8 cellular contexts compared by ENCODE assay signal in the genomic region with DNA sequence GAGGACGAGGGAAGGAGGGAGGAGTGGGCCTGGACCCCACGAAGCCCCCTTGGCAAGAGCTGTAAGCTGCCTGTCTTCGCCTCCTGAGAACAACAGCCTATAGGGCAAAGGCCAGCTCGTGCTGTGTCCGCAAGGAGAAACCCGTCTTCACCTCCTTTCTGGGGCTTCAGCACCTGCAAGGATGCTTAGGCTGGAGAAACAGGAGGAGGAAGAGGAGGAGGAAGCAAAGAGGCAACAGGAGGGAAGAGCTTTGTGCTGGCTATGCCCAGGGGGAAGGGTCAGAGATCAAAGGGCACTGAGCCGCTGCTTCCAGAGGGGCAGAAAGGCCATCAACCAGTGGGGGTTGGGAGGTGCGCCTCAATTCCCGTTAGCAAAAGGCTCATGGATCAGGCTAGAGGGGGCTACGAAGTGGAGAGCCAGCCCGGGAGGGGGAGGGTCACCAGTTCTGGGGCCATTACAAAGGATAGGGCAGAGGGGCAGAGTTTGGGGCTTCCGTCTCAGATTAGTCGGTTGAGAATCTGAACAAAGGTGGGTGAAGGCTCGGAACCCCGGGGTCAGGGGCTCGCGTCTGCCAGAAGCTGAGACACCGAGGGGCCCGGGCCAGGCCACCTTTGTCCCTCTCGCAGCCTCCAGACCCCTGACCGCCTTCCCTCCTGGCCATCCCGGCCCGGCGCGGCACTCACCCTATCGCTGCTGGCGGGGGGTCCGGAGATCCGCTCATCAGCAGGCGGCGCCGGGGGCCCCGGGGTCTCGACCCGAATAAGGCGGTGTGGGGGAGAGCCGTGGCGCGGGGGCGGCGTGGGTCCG. TPM values are rescaled to one million over a fixed set of nuclear protein-coding genes. Genes with fewer than 3 reads are reported as not detected.
DNase-seq lines count a peak whose midpoint lies in the region; ATAC-seq, FAIRE-seq and TF ChIP-seq lines count a peak whose summit lies in the region.

No MANE protein-coding gene starts in this region.

- peaks cover 65% of the 10 kb centered on the region for H3K79me2 ChIP-seq in Loucy (ENCODE audit: insufficient read depth, low read length)
- H3K79me2 ChIP-seq in H1 (ENCODE audit: control insufficient read depth in 1 of 2, insufficient read depth in 2 of 2, low read length in 2 of 2) = peaks cover 8 to 45% of the 10 kb centered on the region in 2 experiments; a peak in 3 of 4 replicates

- H3K27ac ChIP-seq in H1 (ENCODE audit: low read depth, low read length) = no peak overlapping the region

- peak overlapping the region; percentile 80 for H3K9ac ChIP-seq in Loucy (ENCODE audit: low read depth, low read length, poor library complexity, severe bottlenecking)
- H3K9ac ChIP-seq in H1 (replicated peaks in 1 of 4; ENCODE audit: extremely low read depth in 1 of 4, low read depth in 3 of 4, low read length in 3 of 4) = peak overlapping the region in 3 of 4 experiments; percentile 7 to 37 (median 29); a peak in 5 of 7 replicates

- no peaks in the 10 kb centered on the region for H3K9me2 ChIP-seq in Loucy (replicated peaks; ENCODE audit: low read depth, low read length)

- H3K4me2 ChIP-seq in Loucy (ENCODE audit: low read depth, low read length, poor library complexity, severe bottlenecking) (peak overlapping the region; percentile 99), H1 (ENCODE audit: insufficient read depth in 1 of 2, low read depth in 2 of 2, low read length in 2 of 2) (peak overlapping the region; percentile 71 to 86)

- H2AFZ ChIP-seq in Loucy (ENCODE audit: low read length) = no peak overlapping the region
- H2AFZ ChIP-seq in H1 (ENCODE audit: low read length) = no peak overlapping the region

- no peak overlapping the region for H3K14ac ChIP-seq in H1 (ENCODE audit: insufficient read length)

- 4% methylated on average over 29 of the region's 42 CpGs; no CpG with 5 or more reads in 1 of the 2 experiments for WGBS in H1 (ENCODE audit: extremely low coverage in 1 of 2, insufficient coverage in 1 of 2, insufficient read length in 1 of 2, insufficient replicate concordance in 2 of 2, low coverage in 1 of 2, low lambda C conversion rate in 2 of 2, missing lambda C conversion rate in 1 of 2), 2 experiments

- no peak for ATAC-seq in GM21360 (IDR thresholded peaks at IDR 0.05; ENCODE audit: unreplicated experiment)
- no peak for ATAC-seq in GM19397 (IDR thresholded peaks at IDR 0.05; ENCODE audit: unreplicated experiment)

- H4K20me1 ChIP-seq in Loucy (ENCODE audit: insufficient read depth, low read length, poor library complexity, severe bottlenecking) = peaks cover 28% of the 10 kb centered on the region
- H4K20me1 ChIP-seq in H1 (replicated peaks in 1 of 2; ENCODE audit: control insufficient read depth in 1 of 2, insufficient read depth in 2 of 2, low read length in 2 of 2) = peaks cover 3 to 26% of the 10 kb centered on the region in 2 experiments

- DNase-seq in CD14-positive monocyte (ENCODE audit: low spot score) (no peak), H1 (ENCODE audit: low read depth in 1 of 2, low spot score in 2 of 2) (peak in 1 of 2 experiments; percentile 69), neural crest cell (ENCODE audit: low read depth, low spot score) (peak; percentile 36), posterior vena cava (ENCODE audit: low spot score) (no peak), DMS 273 treated with DMSO at 0.1 percent for 48 hours (lab: John Stamatoyannopoulos, UW) (no peak)

- TF ChIP-seq RAD21 in H1 (IDR thresholded peaks at IDR 0.05 in 1 of 2, conservative IDR thresholded peaks at IDR 0.05 in 1 of 2; ENCODE audit: low read depth in 2 of 2, low read length in 2 of 2) = no peak

- H2BK20ac ChIP-seq in H1 (ENCODE audit: low read length) = no peak overlapping the region

- peaks cover 54% of the 10 kb centered on the region for H3K4me1 ChIP-seq in Loucy (ENCODE audit: insufficient read depth, low read length, poor library complexity, severe bottlenecking)
- peaks cover 5 to 31% (median 17%) of the 10 kb centered on the region in 4 experiments for H3K4me1 ChIP-seq in H1 (replicated peaks in 1 of 4; ENCODE audit: control insufficient read depth in 3 of 4, insufficient read depth in 4 of 4, low read length in 3 of 4)

- H3K4ac ChIP-seq in H1 (replicated peaks; ENCODE audit: insufficient read length, low read depth, low read length) = peak overlapping the region; percentile 3

- TF ChIP-seq EP300 in H1 (IDR thresholded peaks at IDR 0.05; ENCODE audit: borderline replicate concordance in 1 of 2, low read depth in 2 of 2, low read length in 2 of 2) = no peak

- H3K27me3 ChIP-seq in Loucy (ENCODE audit: insufficient read depth, low read length, poor library complexity, severe bottlenecking) = no peaks in the 10 kb centered on the region
- H3K27me3 ChIP-seq in H1 (replicated peaks in 1 of 4; ENCODE audit: control insufficient read depth in 3 of 4, extremely low read depth in 1 of 4, insufficient read depth in 3 of 4, low read length in 3 of 4) = peaks cover 0 to 19% (median 13%) of the 10 kb centered on the region in 4 experiments; a peak in 6 of 7 replicates

- H3K4me3 ChIP-seq in Loucy (ENCODE audit: low read length, poor library complexity, severe bottlenecking) = peak overlapping the region; percentile 88
- peak overlapping the region; percentile 51 to 89 (median 62) for H3K4me3 ChIP-seq in H1 (ENCODE audit: extremely low read depth in 1 of 4, insufficient read depth in 2 of 4, low read depth in 3 of 4, low read length in 4 of 4)

- peaks cover 16% of the 10 kb centered on the region; the same call in 1 of the 2 replicates for H3K23me2 ChIP-seq in H1 (ENCODE audit: low read depth, low read length)

- POLR2A ChIA-PET in H1 (lab: Charles Lee; ENCODE audit: partially characterized antibody) = interaction anchor here (0.8 to 6.4 kb wide), 10 partner anchors 10 to 57 kb away, joined by 3 to 55 read pairs (median 4); a partner anchor contains a TSS

- no peaks in the 10 kb centered on the region for H3F3A ChIP-seq in Loucy (ENCODE audit: low read depth)

- H3K4me3 Mint-ChIP-seq in CD14-positive monocyte (peak overlapping the region; percentile 71 to 86), neural crest cell (peak overlapping the region; percentile 96)

- H3K27me3 Mint-ChIP-seq in CD14-positive monocyte (ENCODE audit: low read depth in 3 of 3) = peaks cover 28 to 33% (median 32%) of the 10 kb centered on the region in 3 donors
- H3K27me3 Mint-ChIP-seq in neural crest cell (ENCODE audit: low read depth) = peaks cover 4% of the 10 kb centered on the region

- H3K4me1 Mint-ChIP-seq in CD14-positive monocyte (peaks cover 17% of the 10 kb centered on the region), neural crest cell (peaks cover 55% of the 10 kb centered on the region)

- CTCF ChIA-PET in H1 (lab: Charles Lee; ENCODE audit: partially characterized antibody) = interaction anchor here (0.6 to 41.8 kb wide), 5 partner anchors 7 to 583 kb away, joined by 3 to 1117 read pairs (median 3); a partner anchor contains a TSS

- peak overlapping the region; percentile 20; the same call in 1 of the 2 replicates for H2BK12ac ChIP-seq in H1 (ENCODE audit: low read depth, low read length)

- no peak overlapping the region for H4K5ac ChIP-seq in H1 (ENCODE audit: insufficient read length, low read depth, low read length)

- H3K36me3 Mint-ChIP-seq in CD14-positive monocyte = peaks cover 0 to 15% of the 10 kb centered on the region in 2 donors
- peaks cover 2% of the 10 kb centered on the region for H3K36me3 Mint-ChIP-seq in neural crest cell (ENCODE audit: low read depth)

- H3K9me3 ChIP-seq in Loucy (ENCODE audit: insufficient read depth, low read depth, low read length) (no peaks in the 10 kb centered on the region), H1 (ENCODE audit: insufficient read depth in 2 of 2, low read depth in 1 of 2, low read length in 1 of 2) (no peaks in the 10 kb centered on the region)

- peak overlapping the region in 2 of 7 donors; percentile 65 to 68 for H3K27ac Mint-ChIP-seq in CD14-positive monocyte
- H3K27ac Mint-ChIP-seq in neural crest cell (ENCODE audit: unreplicated experiment) = peak overlapping the region; percentile 98

- peaks cover 9% of the 10 kb centered on the region for H3K79me1 ChIP-seq in H1 (ENCODE audit: low read depth, low read length)

- peak overlapping the region; percentile 11; the same call in 1 of the 2 replicates for H2AK5ac ChIP-seq in H1 (ENCODE audit: low read depth, low read length)

- TF ChIP-seq POLR2A in H1 (IDR thresholded peaks at IDR 0.05; ENCODE audit: control extremely low read depth in 1 of 2, low read depth in 2 of 2, low read length in 2 of 2) = no peak; a peak in 1 of 3 replicates

- peak overlapping the region; percentile 73; the same call in 1 of the 2 replicates for H2BK15ac ChIP-seq in H1 (ENCODE audit: low read length)

- no peak overlapping the region for H2BK5ac ChIP-seq in H1 (ENCODE audit: low read depth, low read length)

- 0 out of 2 replicates have a peak overlapping the region, but pooled peaks have one; percentile 36 for H3K18ac ChIP-seq in H1 (ENCODE audit: extremely low read depth, low read length)

- peak overlapping the region; percentile 21 for H2BK120ac ChIP-seq in H1 (replicated peaks; ENCODE audit: low read depth, low read length)

- H3K56ac ChIP-seq in H1 (replicated peaks; ENCODE audit: insufficient read length, low read depth, low read length) = no peak overlapping the region

- peak overlapping the region; percentile 49 for H4K91ac ChIP-seq in H1 (replicated peaks; ENCODE audit: insufficient read length, low read length)

- H4K8ac ChIP-seq in H1 (ENCODE audit: extremely low read depth, insufficient read depth, low read length) = no peak overlapping the region

- intact Hi-C loops in CD14-positive monocyte (cut with micrococcal nuclease) (no loop called here), posterior vena cava (cut with DNase I) (no loop called here)

- H3K36me3 ChIP-seq in Loucy (ENCODE audit: insufficient read depth, low read length) = no peaks in the 10 kb centered on the region
- H3K36me3 ChIP-seq in H1 (ENCODE audit: control insufficient read depth in 2 of 4, insufficient read depth in 4 of 4, low read length in 3 of 4) = no peaks in the 10 kb centered on the region

- FAIRE-seq in H1 (lab: Jason Lieb, UNC) = peak; percentile 39

- H3K9me3 Mint-ChIP-seq in CD14-positive monocyte = peaks cover 0 to 8% (median 2%) of the 10 kb centered on the region in 7 donors
- no peaks in the 10 kb centered on the region for H3K9me3 Mint-ChIP-seq in neural crest cell

- TF ChIP-seq CTCF in CD14-positive monocyte (IDR thresholded peaks at IDR 0.05) = no peak
- no peak for TF ChIP-seq CTCF in Loucy (conservative IDR thresholded peaks at IDR 0.05; ENCODE audit: low read length)
- no peak for TF ChIP-seq CTCF in H1 (IDR thresholded peaks at IDR 0.05; ENCODE audit: control extremely low read depth in 1 of 3, insufficient read depth in 1 of 3, low read depth in 1 of 3, low read length in 3 of 3)
- no peak for TF ChIP-seq CTCF in neural crest cell (conservative IDR thresholded peaks at IDR 0.05)

- H3K23ac ChIP-seq in H1 (ENCODE audit: insufficient read length) = no peak overlapping the region

RNA-seq across cellular contexts. Expression of a gene that starts 0.8 kb away (rescaled TPM):
- polyA plus RNA-seq in CD14-positive monocyte (under 1 TPM; 0.58 to 0.70 TPM), H1 (2011; rRNA removed) (13.1 and 16.0 TPM in 2 replicates)
- total RNA-seq in H1 (2021; fragmentation: NEBNext Ultra II Directional; extraction: Animal tissue kit (Norgen Biotek cat#: 25700)) = 23.9 and 26.7 TPM in 2 replicates
- 17.4 TPM for polyA plus RNA-seq in H1 (2011; cell fraction: cytosol; rRNA removed)
- polyA plus RNA-seq in H1 (2011; cell fraction: nucleus; rRNA removed) = 22.5 TPM
- 22.3 to 30.4 TPM (median 28.4 TPM) in 4 replicates for polyA plus RNA-seq in H1 (2012, experiment 1 of 2)
- polyA plus RNA-seq in H1 (2012, experiment 2 of 2) = 34.9 TPM
- polyA plus RNA-seq in H1 (2013, experiment 1 of 2) = 18.8 TPM
- polyA plus RNA-seq in H1 (2013, experiment 2 of 2) = 20.8 TPM
- 15.2 and 23.3 TPM in 2 replicates for polyA minus RNA-seq in H1 (2011; rRNA and poly(A)+ RNA removed)
- polyA minus RNA-seq in H1 (2011; cell fraction: cytosol; rRNA and poly(A)+ RNA removed) = 15.0 TPM
- 23.6 TPM for polyA minus RNA-seq in H1 (2011; cell fraction: nucleus; rRNA and poly(A)+ RNA removed)
- total RNA-seq in neural crest cell (55.0 and 59.0 TPM in 2 replicates), posterior vena cava (1 to 10 TPM; 8.0 to 8.5 TPM)

RNA-seq across cellular contexts. Expression of a gene that starts 57.2 kb away (rescaled TPM):
- polyA plus RNA-seq in CD14-positive monocyte (under 1 TPM in 1 of 2 donors, not detected in 1; 0.22 TPM), H1 (2011; rRNA removed) (1.4 and 2.0 TPM in 2 replicates)
- 0.84 and 0.96 TPM in 2 replicates for total RNA-seq in H1 (2021; fragmentation: NEBNext Ultra II Directional; extraction: Animal tissue kit (Norgen Biotek cat#: 25700))
- polyA plus RNA-seq in H1 (2011; cell fraction: cytosol; rRNA removed) = 0.90 TPM
- 6.1 TPM for polyA plus RNA-seq in H1 (2011; cell fraction: nucleus; rRNA removed)
- polyA plus RNA-seq in H1 (2012, experiment 1 of 2) = 0.99 to 2.2 TPM (median 1.7 TPM) in 4 replicates
- 0.47 TPM for polyA plus RNA-seq in H1 (2012, experiment 2 of 2)
- polyA plus RNA-seq in H1 (2013, experiment 1 of 2) = 0.57 TPM
- 0.50 TPM for polyA plus RNA-seq in H1 (2013, experiment 2 of 2)
- 0.88 and 2.2 TPM in 2 replicates for polyA minus RNA-seq in H1 (2011; rRNA and poly(A)+ RNA removed)
- polyA minus RNA-seq in H1 (2011; cell fraction: cytosol; rRNA and poly(A)+ RNA removed) = 1.2 TPM
- polyA minus RNA-seq in H1 (2011; cell fraction: nucleus; rRNA and poly(A)+ RNA removed) = 2.3 TPM
- total RNA-seq in neural crest cell (not detected in 2 replicates), posterior vena cava (1 to 10 TPM in 1 of 2 donors, under 1 TPM in 1; 0.62 to 4.4 TPM)

RNA-seq across cellular contexts. Expression of a gene that starts 57.3 kb away (rescaled TPM):
- polyA plus RNA-seq in CD14-positive monocyte = not detected
- not detected in 2 replicates for total RNA-seq in H1 (2021; fragmentation: NEBNext Ultra II Directional; extraction: Animal tissue kit (Norgen Biotek cat#: 25700))
- polyA plus RNA-seq in H1 (2011; rRNA removed) = 0.18 and 0.24 TPM in 2 replicates
- polyA plus RNA-seq in H1 (2011; cell fraction: cytosol; rRNA removed) = 0.09 TPM
- polyA plus RNA-seq in H1 (2011; cell fraction: nucleus; rRNA removed) = 0.81 TPM
- 0.16 to 0.34 TPM in 2 of 4 replicates, not detected in the others for polyA plus RNA-seq in H1 (2012, experiment 1 of 2)
- not detected for polyA plus RNA-seq in H1 (2012, experiment 2 of 2)
- not detected for polyA plus RNA-seq in H1 (2013, experiment 1 of 2)
- 0.17 TPM for polyA plus RNA-seq in H1 (2013, experiment 2 of 2)
- polyA minus RNA-seq in H1 (2011; rRNA and poly(A)+ RNA removed) = 0.57 and 0.66 TPM in 2 replicates
- polyA minus RNA-seq in H1 (2011; cell fraction: cytosol; rRNA and poly(A)+ RNA removed) = not detected
- 0.30 TPM for polyA minus RNA-seq in H1 (2011; cell fraction: nucleus; rRNA and poly(A)+ RNA removed)
- total RNA-seq in neural crest cell = not detected in 2 replicates
- total RNA-seq in posterior vena cava = 1 to 10 TPM in 1 of 2 donors, under 1 TPM in 1; 0.81 to 5.3 TPM
